12 cellular contexts compared by ENCODE assay signal in genomic region chr7:92639213-92639896, GRCh38. TPM values are rescaled to one million over a fixed set of nuclear protein-coding genes. Genes with fewer than 3 reads are reported as not detected.
DNase-seq lines count a peak whose midpoint lies in the region; TF ChIP-seq lines count a peak whose summit lies in the region.
"Had no signal": no experiment of that assay in that cellular context is flagged by ENCODE, and none has a peak within 500 bp of the region (broad histone marks: within the 10 kb centered on the region; RNA-seq: fewer than 3 reads in every experiment).

No MANE protein-coding gene starts in this region.

- H3K27ac Mint-ChIP-seq in CD8-positive, alpha-beta memory T cell = peak overlapping the region; percentile 32 to 79 (median 48)
- peak overlapping the region; percentile 11 for H3K27ac Mint-ChIP-seq in glutamatergic neuron (ENCODE audit: unreplicated experiment)

- no peak overlapping the region for H3K27ac ChIP-seq in CD8-positive, alpha-beta memory T cell (ENCODE audit: low read depth, low read length)
- H3K27ac ChIP-seq in thyroid gland (no peak overlapping the region), caudate nucleus (ENCODE audit: low read depth, low read length) (no peak overlapping the region)
- H3K27ac ChIP-seq: ascending aorta, parathyroid adenoma had no signal

- no peaks in the 10 kb centered on the region for H3K9me3 ChIP-seq in CD8-positive, alpha-beta memory T cell (ENCODE audit: low read length)
- no peaks in the 10 kb centered on the region for H3K9me3 ChIP-seq in thyroid gland
- H3K9me3 ChIP-seq: ascending aorta had no signal

- no peaks in the 10 kb centered on the region for H3K36me3 ChIP-seq in CD8-positive, alpha-beta memory T cell (ENCODE audit: insufficient read depth, low read length)
- no peaks in the 10 kb centered on the region for H3K36me3 ChIP-seq in thyroid gland
- H3K36me3 ChIP-seq: ascending aorta had no signal

- DNase-seq in CD8-positive, alpha-beta memory T cell = no peak
- DNase-seq in Jurkat, Clone E6-1 (ENCODE audit: low read depth, low spot score) = peak; percentile 100
- peak; percentile 9 for DNase-seq in UCSD-AML1 (lab: John Stamatoyannopoulos, UW; ENCODE audit: unreplicated experiment)
- DNase-seq in glutamatergic neuron = no peak
- DNase-seq in thyroid gland = no peak
- no peak for DNase-seq in NK-92 (lab: John Stamatoyannopoulos, UW; ENCODE audit: unreplicated experiment)
- no peak for DNase-seq in caudate nucleus (lab: John Stamatoyannopoulos, UW)
- DNase-seq in epidermal melanocyte (ENCODE audit: insufficient read length, low spot score) = no peak
- DNase-seq: DMS53, islet precursor cell had no signal

- POLR2A ChIA-PET in CD8-positive, alpha-beta memory T cell (lab: Charles Lee) = no interaction called here

- 86 to 92% methylated on average over 9 of the region's 9 CpGs for whole genome bisulfite sequencing in thyroid gland, 2 donors

- intact Hi-C loops in thyroid gland (cut with DNase I) = no loop called here

- peaks cover 38% of the 10 kb centered on the region for H3K4me1 ChIP-seq in CD8-positive, alpha-beta memory T cell (ENCODE audit: insufficient read depth, low read length)
- H3K4me1 ChIP-seq in thyroid gland = peaks cover 0 to 11% of the 10 kb centered on the region in 2 donors

- no peaks in the 10 kb centered on the region for H3K9me3 Mint-ChIP-seq in CD8-positive, alpha-beta memory T cell
- H3K9me3 Mint-ChIP-seq in glutamatergic neuron (ENCODE audit: unreplicated experiment) = peaks cover under 1% of the 10 kb centered on the region

- TF ChIP-seq CTCF in glutamatergic neuron (IDR thresholded peaks at IDR 0.05; ENCODE audit: partially characterized antibody, unreplicated experiment) (no peak), thyroid gland (IDR thresholded peaks at IDR 0.05) (no peak)

- CTCF ChIA-PET in CD8-positive, alpha-beta memory T cell (lab: Charles Lee) = interaction anchor here (1.8 kb wide), 1 partner anchor 18 kb away, joined by 8 read pairs; no protein-coding TSS in a partner anchor

- no peak overlapping the region for H3K4me3 ChIP-seq in CD8-positive, alpha-beta memory T cell (ENCODE audit: low read length)
- H3K4me3 ChIP-seq in Jurkat, Clone E6-1 (ENCODE audit: low read length) = peak overlapping the region; percentile 3; the same call in 1 of the 2 replicates
- H3K4me3 ChIP-seq in thyroid gland (replicated peaks in 1 of 3) = no peak overlapping the region
- H3K4me3 ChIP-seq: ascending aorta had no signal

- no peak for TF ChIP-seq POLR2A in thyroid gland (IDR thresholded peaks at IDR 0.05)

- H3K36me3 Mint-ChIP-seq in CD8-positive, alpha-beta memory T cell = no peaks in the 10 kb centered on the region
- no peaks in the 10 kb centered on the region for H3K36me3 Mint-ChIP-seq in glutamatergic neuron (ENCODE audit: unreplicated experiment)

- H3K27me3 Mint-ChIP-seq in CD8-positive, alpha-beta memory T cell = no peaks in the 10 kb centered on the region
- H3K27me3 Mint-ChIP-seq in glutamatergic neuron (ENCODE audit: unreplicated experiment) = peaks cover 5% of the 10 kb centered on the region

- H3K4me1 Mint-ChIP-seq in CD8-positive, alpha-beta memory T cell = peaks cover 43 to 66% (median 61%) of the 10 kb centered on the region in 3 donors
- peaks cover 18% of the 10 kb centered on the region for H3K4me1 Mint-ChIP-seq in glutamatergic neuron (ENCODE audit: low read depth, unreplicated experiment)

- H3K27me3 ChIP-seq in CD8-positive, alpha-beta memory T cell (ENCODE audit: insufficient read depth, low read length, poor library complexity, severe bottlenecking) = no peaks in the 10 kb centered on the region
- no peaks in the 10 kb centered on the region for H3K27me3 ChIP-seq in thyroid gland
- H3K27me3 ChIP-seq: ascending aorta had no signal

- peak overlapping the region in 3 of 7 donors; percentile 20 to 58 (median 22) for H3K4me3 Mint-ChIP-seq in CD8-positive, alpha-beta memory T cell
- H3K4me3 Mint-ChIP-seq in glutamatergic neuron (ENCODE audit: unreplicated experiment) = no peak overlapping the region

RNA-seq across cellular contexts. Expression of gene FAM133B, which starts 49.2 kb away (rescaled TPM):
- 10 to 100 TPM; 29.3 to 31.5 TPM for total RNA-seq in CD8-positive, alpha-beta memory T cell
- 20.8 TPM for polyA plus RNA-seq in CD8-positive, alpha-beta memory T cell
- polyA plus RNA-seq in Jurkat, Clone E6-1 (2012; ENCODE audit: insufficient read depth, insufficient read length) = 35.6 TPM
- total RNA-seq in glutamatergic neuron (ENCODE audit: unreplicated experiment) = 25.0 TPM
- 10 to 100 TPM; 28.5 to 33.4 (median 30.4) TPM for total RNA-seq in thyroid gland

Comparison
In these comparisons a context has a peak if more than half of its experiments do, and no peak if none do; other contexts are left out.
1. DNase-seq: peak in Jurkat, Clone E6-1 (single experiment) and UCSD-AML1 (single experiment); none in CD8-positive, alpha-beta memory T cell (0 of 5), glutamatergic neuron (single experiment), thyroid gland (0 of 2), NK-92 (single experiment), caudate nucleus (0 of 61) and epidermal melanocyte (single experiment).